32 cellular contexts compared by ENCODE assay signal in the genomic region with DNA sequence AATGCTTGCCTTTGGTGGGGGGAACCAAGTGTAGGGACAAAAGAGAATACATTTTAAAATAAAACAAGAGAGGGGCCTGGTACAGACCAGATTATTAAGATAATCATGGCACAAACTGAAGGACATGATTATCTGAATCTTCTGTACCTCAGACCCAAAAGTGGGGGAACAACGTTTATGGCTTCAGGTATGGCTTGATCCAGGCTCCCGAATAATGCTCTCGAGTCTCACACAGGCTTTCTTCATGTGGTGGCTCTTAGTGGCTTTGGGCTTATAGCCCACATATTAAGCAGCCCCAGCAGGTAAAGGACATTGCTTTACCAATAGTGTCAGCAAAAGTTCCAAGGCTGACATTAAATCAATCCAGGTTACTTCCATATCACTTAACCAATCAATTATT.
"Had no signal": no experiment of that assay in that cellular context is flagged by ENCODE, and none has a peak within 500 bp of the region (broad histone marks: within the 10 kb centered on the region; RNA-seq: fewer than 3 reads in every experiment).

No MANE protein-coding gene starts in this region.

- ATAC-seq: activated CD8-positive, alpha-beta T cell treated with anti-CD3 and anti-CD28 coated beads for 36 hours; activated T-cell treated with anti-CD3 and anti-CD28 coated beads, Interleukin-2, amount 50 U/mL, for 4 hours; activated T-cell treated with anti-CD3 and anti-CD28 coated beads, Interleukin-2, amount 50 U/mL, for 72 hours; activated T-helper 17 cell treated with anti-CD3 and anti-CD28 coated beads, Interleukin-2, amount 50 U/mL, for 72 hours; body of pancreas had no signal

- DNase-seq: activated B cell treated with CpG ODN at 0.5 μM for 24 hours; activated CD4-positive, alpha-beta memory T cell treated with anti-CD3 and anti-CD28 coated beads for 36 hours; activated CD4-positive, alpha-beta T cell treated with anti-CD3 and anti-CD28 coated beads for 4 hours; activated CD4-positive, alpha-beta T cell treated with anti-CD3 and anti-CD28 coated beads, Interleukin-2, amount 10 ng/mL, durations not matched to agents 24 days and 14 days; activated CD4-positive, alpha-beta T cell treated with anti-CD3 and anti-CD28 coated beads, Interleukin-2, amount 50 U/mL, for 1 hour; activated CD4-positive, alpha-beta T cell treated with anti-CD3 and anti-CD28 coated beads, Interleukin-2, amount 50 U/mL, for 4 hours; activated CD4-positive, CD25-positive, alpha-beta regulatory T cell treated with anti-CD3 and anti-CD28 coated beads, Interleukin-2, amount 50 U/mL, for 72 hours; activated CD8-positive, alpha-beta memory T cell treated with anti-CD3 and anti-CD28 coated beads, Interleukin-2, amount 50 U/mL, for 4 hours; activated CD8-positive, alpha-beta T cell treated with anti-CD3 and anti-CD28 coated beads for 36 hours; activated effector memory CD4-positive, alpha-beta T cell treated with anti-CD3 and anti-CD28 coated beads, Interleukin-2, amount 50 U/mL, for 16 hours; activated gamma-delta T cell treated with Interleukin-2 at 50 U/mL for 16 hours; activated naive CD4-positive, alpha-beta T cell; activated naive CD4-positive, alpha-beta T cell treated with anti-CD3 and anti-CD28 coated beads for 36 hours; activated naive CD4-positive, alpha-beta T cell treated with anti-CD3 and anti-CD28 coated beads, Interleukin-2, amount 50 U/mL, for 16 hours; activated naive CD8-positive, alpha-beta T cell treated with anti-CD3 and anti-CD28 coated beads for 36 hours; activated T-cell treated with anti-CD3 and anti-CD28 coated beads for 4 hours; activated T-cell treated with anti-CD3 and anti-CD28 coated beads, Interleukin-2, amount 50 U/mL, for 1 hour; activated T-cell treated with anti-CD3 and anti-CD28 coated beads, Interleukin-2, amount 50 U/mL, for 4 hours; activated T-cell treated with anti-CD3 and anti-CD28 coated beads, Interleukin-2, amount 50 U/mL, for 72 hours; amniotic stem cell; aorta; body of pancreas; brain microvascular endothelial cell; central memory CD4-positive, alpha-beta T cell; T-helper 1 cell; T-helper 2 cell; T-helper 9 cell had no signal

- H3K27ac ChIP-seq: adrenal gland, body of pancreas, brain microvascular endothelial cell, breast epithelium, VCaP had no signal

- FAIRE-seq: astrocyte had no signal

- H3K4me3 ChIP-seq: adrenal gland, body of pancreas, breast epithelium had no signal

- H3K9me3 ChIP-seq: adrenal gland, body of pancreas, breast epithelium had no signal

- H3K27me3 ChIP-seq: adrenal gland, body of pancreas, brain microvascular endothelial cell, breast epithelium had no signal

- H3K36me3 ChIP-seq: adrenal gland, brain microvascular endothelial cell, breast epithelium had no signal

- H3K4me1 ChIP-seq: adrenal gland, body of pancreas, breast epithelium had no signal
